In genomic region chr17:41099679-41100078, GRCh38 we compare ENCODE assay signal across 18 cellular contexts. TPM values are rescaled to one million over a fixed set of nuclear protein-coding genes. Genes with fewer than 3 reads are reported as not detected.
DNase-seq lines count a peak whose midpoint lies in the region; TF ChIP-seq lines count a peak whose summit lies in the region.
"Not testable (repeated sequence)": the region's sequence is repeated elsewhere in the genome, so short reads cannot be mapped to it uniquely, and the experiment has no call there.
"Had no signal": no experiment of that assay in that cellular context is flagged by ENCODE, and none has a peak within 500 bp of the region (broad histone marks: within the 10 kb centered on the region; RNA-seq: fewer than 3 reads in every experiment).

No MANE protein-coding gene starts in this region.

- in situ Hi-C loops in astrocyte of the spinal cord (cut with HindIII; ENCODE audit: low sequenced_read_pairs), result not testable (repeated sequence)

- peak overlapping the region; percentile 12 for H3K9ac ChIP-seq in Loucy (ENCODE audit: low read depth, low read length, poor library complexity, severe bottlenecking)

- not testable (repeated sequence) for H3K36me3 ChIP-seq in Loucy (ENCODE audit: insufficient read depth, low read length); SJSA1

- H3K9me2 ChIP-seq in Loucy (replicated peaks; ENCODE audit: low read depth, low read length), result not testable (repeated sequence)

- H3K4me1 ChIP-seq in Loucy (ENCODE audit: insufficient read depth, low read length, poor library complexity, severe bottlenecking) (peaks cover 24% of the 10 kb centered on the region), SJSA1 (replicated peaks) (peaks cover 19% of the 10 kb centered on the region)

- not testable (repeated sequence) for H2AFZ ChIP-seq in Loucy (ENCODE audit: low read length)

- peak; percentile 77 for DNase-seq in AG10803 (ENCODE audit: low read depth)
- peak; percentile 65 for DNase-seq in GM04504 (ENCODE audit: low read depth)
- peak; percentile 57 to 72 for DNase-seq in SJSA1 (ENCODE audit: low read depth in 1 of 2, low spot score in 2 of 2)
- peak; percentile 43 for DNase-seq in astrocyte of the spinal cord (ENCODE audit: low read depth, low spot score)
- DNase-seq in fibroblast of gingiva (ENCODE audit: low read depth), result peak; percentile 54
- DNase-seq in iris pigment epithelial cell (ENCODE audit: low read depth), result peak; percentile 63
- DNase-seq in pulmonary artery endothelial cell (ENCODE audit: low read depth, low spot score), result peak; percentile 5

- TF ChIP-seq CTCF in AG10803 (conservative IDR thresholded peaks at IDR 0.05; ENCODE audit: low read length); Loucy (conservative IDR thresholded peaks at IDR 0.05; ENCODE audit: low read length); astrocyte of the spinal cord (IDR thresholded peaks at IDR 0.05; ENCODE audit: low read depth, low read length): not testable (repeated sequence)

- H3K27me3 ChIP-seq in Loucy (ENCODE audit: insufficient read depth, low read length, poor library complexity, severe bottlenecking); SJSA1 (replicated peaks): not testable (repeated sequence)

- peak overlapping the region; percentile 60 for H3K27ac ChIP-seq in SJSA1

- H3K4me3 ChIP-seq in AG10803 (ENCODE audit: low read length); SJSA1; astrocyte of the spinal cord (ENCODE audit: low read depth, low read length): not testable (repeated sequence)
- peak overlapping the region; percentile 61 for H3K4me3 ChIP-seq in Loucy (ENCODE audit: low read length, poor library complexity, severe bottlenecking)

- H3K9me3 ChIP-seq in Loucy (ENCODE audit: insufficient read depth, low read depth, low read length); SJSA1 (replicated peaks): not testable (repeated sequence)

- not testable (repeated sequence) for H4K20me1 ChIP-seq in Loucy (ENCODE audit: insufficient read depth, low read length, poor library complexity, severe bottlenecking)

- peak overlapping the region; percentile 78 for H3K4me2 ChIP-seq in Loucy (ENCODE audit: low read depth, low read length, poor library complexity, severe bottlenecking)

- H3K79me2 ChIP-seq in Loucy (ENCODE audit: insufficient read depth, low read length), result not testable (repeated sequence)

- H3F3A ChIP-seq in Loucy (ENCODE audit: low read depth), result not testable (repeated sequence)

RNA-seq across cellular contexts. Expression of gene KRTAP4-8, which starts 1.7 kb away (rescaled TPM):
- total RNA-seq in SJSA1 (2014; rRNA removed; shearing (Covaris generic)), result not detected in 2 replicates
- total RNA-seq in pulmonary artery endothelial cell, result not detected in 2 replicates
- total RNA-seq: CD4-positive, alpha-beta memory T cell; colonic mucosa; fibroblast of lung; K562; left ventricle myocardium inferior; mononuclear cell; OCI-LY7; right lobe of liver; T-helper 17 cell; thoracic aorta had no signal

RNA-seq across cellular contexts. Expression of gene KRTAP4-16, which starts 2.3 kb away (rescaled TPM):
- not detected in 2 replicates for total RNA-seq in SJSA1 (2014; rRNA removed; shearing (Covaris generic))
- total RNA-seq in pulmonary artery endothelial cell, result not detected in 2 replicates
- total RNA-seq: CD4-positive, alpha-beta memory T cell; colonic mucosa; fibroblast of lung; K562; left ventricle myocardium inferior; mononuclear cell; OCI-LY7; right lobe of liver; T-helper 17 cell; thoracic aorta had no signal

RNA-seq across cellular contexts. Expression of gene KRTAP4-9, which starts 5.5 kb away (rescaled TPM):
- total RNA-seq in SJSA1 (2014; rRNA removed; shearing (Covaris generic)), result not detected in 2 replicates
- not detected in 2 replicates for total RNA-seq in pulmonary artery endothelial cell
- total RNA-seq: CD4-positive, alpha-beta memory T cell; colonic mucosa; fibroblast of lung; K562; left ventricle myocardium inferior; mononuclear cell; OCI-LY7; right lobe of liver; T-helper 17 cell; thoracic aorta had no signal

RNA-seq across cellular contexts. Expression of gene KRTAP4-7, which starts 15.7 kb away (rescaled TPM):
- total RNA-seq in SJSA1 (2014; rRNA removed; shearing (Covaris generic)), result not detected in 2 replicates
- not detected in 2 replicates for total RNA-seq in pulmonary artery endothelial cell
- total RNA-seq: CD4-positive, alpha-beta memory T cell; colonic mucosa; fibroblast of lung; K562; left ventricle myocardium inferior; mononuclear cell; OCI-LY7; right lobe of liver; T-helper 17 cell; thoracic aorta had no signal

RNA-seq across cellular contexts. Expression of gene KRTAP4-11, which starts 18.5 kb away (rescaled TPM):
- not detected in 2 replicates for total RNA-seq in SJSA1 (2014; rRNA removed; shearing (Covaris generic))
- total RNA-seq in pulmonary artery endothelial cell, result not detected in 2 replicates
- total RNA-seq: CD4-positive, alpha-beta memory T cell; colonic mucosa; fibroblast of lung; K562; left ventricle myocardium inferior; mononuclear cell; OCI-LY7; right lobe of liver; T-helper 17 cell; thoracic aorta had no signal

Comparison
In these comparisons a context has a peak if more than half of its experiments do, and no peak if none do; other contexts are left out.
1. DNase-seq: peak in every context shown above with its lines; median percentile 77 in AG10803; 65 in GM04504; 64 in SJSA1; 63 in iris pigment epithelial cell; 54 in fibroblast of gingiva; 43 in astrocyte of the spinal cord; 5 in pulmonary artery endothelial cell.